ENCODE assay signal across 1 cellular context in the genomic region with DNA sequence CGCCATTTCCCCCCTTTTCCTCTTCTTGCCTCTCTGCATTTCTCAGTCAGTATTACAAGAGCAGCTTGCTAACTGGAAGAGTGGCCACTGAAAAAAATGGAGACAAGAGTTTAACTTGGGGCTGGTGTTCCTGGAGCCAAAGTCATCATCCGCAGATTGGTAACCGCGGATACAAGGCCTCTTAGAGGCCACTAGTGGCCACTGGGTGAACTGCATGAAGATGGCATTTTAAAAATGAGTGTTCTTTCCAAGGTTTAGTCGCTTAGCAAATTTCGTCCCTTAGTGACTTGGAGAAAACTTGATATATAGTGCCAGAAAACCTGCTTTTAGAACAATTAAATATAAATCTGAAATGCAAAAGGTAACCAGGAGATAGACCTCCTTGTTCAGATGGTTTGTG.
TF ChIP-seq lines count a peak whose summit lies in the region.

No MANE protein-coding gene starts in this region.

TF ChIP-seq in GM23338, 12 proteins besides CTCF, POLR2A, EP300 and RAD21 (continued from another document):
- TF ChIP-seq, protein P1, sequence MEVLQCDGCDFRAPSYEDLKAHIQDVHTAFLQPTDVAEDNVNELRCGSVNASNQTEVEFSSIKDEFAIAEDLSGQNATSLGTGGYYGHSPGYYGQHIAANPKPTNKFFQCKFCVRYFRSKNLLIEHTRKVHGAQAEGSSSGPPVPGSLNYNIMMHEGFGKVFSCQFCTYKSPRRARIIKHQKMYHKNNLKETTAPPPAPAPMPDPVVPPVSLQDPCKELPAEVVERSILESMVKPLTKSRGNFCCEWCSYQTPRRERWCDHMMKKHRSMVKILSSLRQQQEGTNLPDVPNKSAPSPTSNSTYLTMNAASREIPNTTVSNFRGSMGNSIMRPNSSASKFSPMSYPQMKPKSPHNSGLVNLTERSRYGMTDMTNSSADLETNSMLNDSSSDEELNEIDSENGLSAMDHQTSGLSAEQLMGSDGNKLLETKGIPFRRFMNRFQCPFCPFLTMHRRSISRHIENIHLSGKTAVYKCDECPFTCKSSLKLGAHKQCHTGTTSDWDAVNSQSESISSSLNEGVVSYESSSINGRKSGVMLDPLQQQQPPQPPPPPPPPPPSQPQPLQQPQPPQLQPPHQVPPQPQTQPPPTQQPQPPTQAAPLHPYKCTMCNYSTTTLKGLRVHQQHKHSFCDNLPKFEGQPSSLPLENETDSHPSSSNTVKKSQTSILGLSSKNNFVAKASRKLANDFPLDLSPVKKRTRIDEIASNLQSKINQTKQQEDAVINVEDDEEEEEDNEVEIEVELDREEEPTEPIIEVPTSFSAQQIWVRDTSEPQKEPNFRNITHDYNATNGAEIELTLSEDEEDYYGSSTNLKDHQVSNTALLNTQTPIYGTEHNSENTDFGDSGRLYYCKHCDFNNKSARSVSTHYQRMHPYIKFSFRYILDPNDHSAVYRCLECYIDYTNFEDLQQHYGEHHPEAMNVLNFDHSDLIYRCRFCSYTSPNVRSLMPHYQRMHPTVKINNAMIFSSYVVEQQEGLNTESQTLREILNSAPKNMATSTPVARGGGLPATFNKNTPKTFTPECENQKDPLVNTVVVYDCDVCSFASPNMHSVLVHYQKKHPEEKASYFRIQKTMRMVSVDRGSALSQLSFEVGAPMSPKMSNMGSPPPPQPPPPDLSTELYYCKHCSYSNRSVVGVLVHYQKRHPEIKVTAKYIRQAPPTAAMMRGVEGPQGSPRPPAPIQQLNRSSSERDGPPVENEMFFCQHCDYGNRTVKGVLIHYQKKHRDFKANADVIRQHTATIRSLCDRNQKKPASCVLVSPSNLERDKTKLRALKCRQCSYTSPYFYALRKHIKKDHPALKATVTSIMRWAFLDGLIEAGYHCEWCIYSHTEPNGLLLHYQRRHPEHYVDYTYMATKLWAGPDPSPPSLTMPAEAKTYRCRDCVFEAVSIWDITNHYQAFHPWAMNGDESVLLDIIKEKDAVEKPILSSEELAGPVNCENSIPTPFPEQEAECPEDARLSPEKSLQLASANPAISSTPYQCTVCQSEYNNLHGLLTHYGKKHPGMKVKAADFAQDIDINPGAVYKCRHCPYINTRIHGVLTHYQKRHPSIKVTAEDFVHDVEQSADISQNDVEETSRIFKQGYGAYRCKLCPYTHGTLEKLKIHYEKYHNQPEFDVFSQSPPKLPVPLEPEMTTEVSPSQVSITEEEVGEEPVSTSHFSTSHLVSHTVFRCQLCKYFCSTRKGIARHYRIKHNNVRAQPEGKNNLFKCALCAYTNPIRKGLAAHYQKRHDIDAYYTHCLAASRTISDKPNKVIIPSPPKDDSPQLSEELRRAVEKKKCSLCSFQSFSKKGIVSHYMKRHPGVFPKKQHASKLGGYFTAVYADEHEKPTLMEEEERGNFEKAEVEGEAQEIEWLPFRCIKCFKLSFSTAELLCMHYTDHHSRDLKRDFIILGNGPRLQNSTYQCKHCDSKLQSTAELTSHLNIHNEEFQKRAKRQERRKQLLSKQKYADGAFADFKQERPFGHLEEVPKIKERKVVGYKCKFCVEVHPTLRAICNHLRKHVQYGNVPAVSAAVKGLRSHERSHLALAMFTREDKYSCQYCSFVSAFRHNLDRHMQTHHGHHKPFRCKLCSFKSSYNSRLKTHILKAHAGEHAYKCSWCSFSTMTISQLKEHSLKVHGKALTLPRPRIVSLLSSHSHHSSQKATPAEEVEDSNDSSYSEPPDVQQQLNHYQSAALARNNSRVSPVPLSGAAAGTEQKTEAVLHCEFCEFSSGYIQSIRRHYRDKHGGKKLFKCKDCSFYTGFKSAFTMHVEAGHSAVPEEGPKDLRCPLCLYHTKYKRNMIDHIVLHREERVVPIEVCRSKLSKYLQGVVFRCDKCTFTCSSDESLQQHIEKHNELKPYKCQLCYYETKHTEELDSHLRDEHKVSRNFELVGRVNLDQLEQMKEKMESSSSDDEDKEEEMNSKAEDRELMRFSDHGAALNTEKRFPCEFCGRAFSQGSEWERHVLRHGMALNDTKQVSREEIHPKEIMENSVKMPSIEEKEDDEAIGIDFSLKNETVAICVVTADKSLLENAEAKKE (CRISPR knock-in tag; IDR thresholded peaks at IDR 0.05) = no peak
- TF ChIP-seq ZNF114 (CRISPR knock-in tag; IDR thresholded peaks at IDR 0.05) = no peak
